23 cellular contexts compared by ENCODE assay signal in genomic region chr4:69092980-69093568, GRCh38. TPM values are rescaled to one million over a fixed set of nuclear protein-coding genes. Genes with fewer than 3 reads are reported as not detected.
"Had no signal": no experiment of that assay in that cellular context is flagged by ENCODE, and none has a peak within 500 bp of the region (broad histone marks: within the 10 kb centered on the region; RNA-seq: fewer than 3 reads in every experiment).

No MANE protein-coding gene starts in this region.

- H3K4me1 Mint-ChIP-seq: activated CD4-positive, alpha-beta T cell treated with anti-CD3 and anti-CD28 coated beads, Interleukin-2, amount 10 ng/mL, durations not matched to agents 7 days and 5 days; brain; natural killer cell; stimulated activated memory B cell treated with anti-CD40 and anti-IgM and Interleukin-4, amounts not matched to agents 10 μg/mL and 1 μg/mL and 100 μg/mL, for 72 hours had no signal

- H3K9me3 Mint-ChIP-seq: activated CD4-positive, alpha-beta T cell treated with anti-CD3 and anti-CD28 coated beads, Interleukin-2, amount 10 ng/mL, durations not matched to agents 7 days and 5 days; activated T-cell treated with anti-CD3 and anti-CD28 coated beads, Interleukin-2, amount 50 U/mL, for 24 hours had no signal

- DNase-seq: activated CD4-positive, alpha-beta T cell treated with anti-CD3 and anti-CD28 coated beads, Interleukin-2, amount 10 ng/mL, durations not matched to agents 7 days and 5 days; activated CD8-positive, alpha-beta T cell treated with anti-CD3 and anti-CD28 coated beads, Interleukin-2, amount 10 ng/mL, durations not matched to agents 7 days and 5 days; activated naive CD4-positive, alpha-beta T cell treated with anti-CD3 and anti-CD28 coated beads for 36 hours; activated T-cell treated with anti-CD3 and anti-CD28 coated beads, Interleukin-2, amount 50 U/mL, for 24 hours; central memory CD4-positive, alpha-beta T cell; heart right ventricle; mesendoderm; natural killer cell; sigmoid colon; spleen; stimulated activated CD4-positive, alpha-beta T cell treated with anti-CD3 and anti-CD28 coated beads, Interleukin-4, amount 100 ng/mL, for 4 hours; T1000; upper lobe of right lung had no signal

- H3K36me3 Mint-ChIP-seq: brain; natural killer cell; stimulated activated memory B cell treated with anti-CD40 and anti-IgM and Interleukin-4, amounts not matched to agents 10 μg/mL and 1 μg/mL and 100 μg/mL, for 72 hours had no signal

- ATAC-seq: activated CD4-positive, CD25-positive, alpha-beta regulatory T cell treated with anti-CD3 and anti-CD28 coated beads, Interleukin-2, amount 50 U/mL, for 24 hours; activated CD8-positive, alpha-beta T cell treated with anti-CD3 and anti-CD28 coated beads, Interleukin-2, amount 10 ng/mL, durations not matched to agents 7 days and 5 days; gastroesophageal sphincter; heart right ventricle; natural killer cell; stimulated activated memory B cell treated with anti-CD40 and anti-IgM and Interleukin-4, amounts not matched to agents 10 μg/mL and 1 μg/mL and 100 μg/mL, for 72 hours; upper lobe of right lung had no signal

- FAIRE-seq: endometrium had no signal

- H3K36me3 ChIP-seq: gastroesophageal sphincter, heart right ventricle, neutrophil, sigmoid colon, spleen, thoracic aorta, upper lobe of right lung had no signal

- H3K4me3 Mint-ChIP-seq: activated CD4-positive, alpha-beta T cell treated with anti-CD3 and anti-CD28 coated beads, Interleukin-2, amount 10 ng/mL, durations not matched to agents 7 days and 5 days; activated CD8-positive, alpha-beta T cell treated with anti-CD3 and anti-CD28 coated beads, Interleukin-2, amount 10 ng/mL, durations not matched to agents 7 days and 5 days; activated naive CD4-positive, alpha-beta T cell treated with anti-CD3 and anti-CD28 coated beads for 36 hours; activated T-cell treated with anti-CD3 and anti-CD28 coated beads, Interleukin-2, amount 50 U/mL, for 24 hours; brain; natural killer cell; stimulated activated memory B cell treated with anti-CD40 and anti-IgM and Interleukin-4, amounts not matched to agents 10 μg/mL and 1 μg/mL and 100 μg/mL, for 72 hours had no signal

- H3K27ac ChIP-seq: coronary artery, gastroesophageal sphincter, heart right ventricle, neutrophil, parathyroid adenoma, sigmoid colon, spleen, thoracic aorta, upper lobe of right lung had no signal

- H3K27me3 ChIP-seq: gastroesophageal sphincter, heart right ventricle, neutrophil, sigmoid colon, spleen, upper lobe of right lung had no signal

- H2AFZ ChIP-seq: parathyroid adenoma had no signal

- H3K27me3 Mint-ChIP-seq: activated CD4-positive, alpha-beta T cell treated with anti-CD3 and anti-CD28 coated beads, Interleukin-2, amount 10 ng/mL, durations not matched to agents 7 days and 5 days; activated T-cell treated with anti-CD3 and anti-CD28 coated beads, Interleukin-2, amount 50 U/mL, for 24 hours; brain; stimulated activated memory B cell treated with anti-CD40 and anti-IgM and Interleukin-4, amounts not matched to agents 10 μg/mL and 1 μg/mL and 100 μg/mL, for 72 hours had no signal

- H3K9me3 ChIP-seq: neutrophil, thoracic aorta, upper lobe of right lung had no signal

- H3K4me3 ChIP-seq: coronary artery, gastroesophageal sphincter, heart right ventricle, sigmoid colon, spleen, thoracic aorta, upper lobe of right lung had no signal

- H3K27ac Mint-ChIP-seq: activated CD4-positive, alpha-beta T cell treated with anti-CD3 and anti-CD28 coated beads, Interleukin-2, amount 10 ng/mL, durations not matched to agents 7 days and 5 days; activated CD8-positive, alpha-beta T cell treated with anti-CD3 and anti-CD28 coated beads, Interleukin-2, amount 10 ng/mL, durations not matched to agents 7 days and 5 days; activated naive CD4-positive, alpha-beta T cell treated with anti-CD3 and anti-CD28 coated beads for 36 hours; activated T-cell treated with anti-CD3 and anti-CD28 coated beads, Interleukin-2, amount 50 U/mL, for 24 hours; brain; natural killer cell; stimulated activated memory B cell treated with anti-CD40 and anti-IgM and Interleukin-4, amounts not matched to agents 10 μg/mL and 1 μg/mL and 100 μg/mL, for 72 hours had no signal

- H3K4me1 ChIP-seq: gastroesophageal sphincter, heart right ventricle, parathyroid adenoma, sigmoid colon, spleen, upper lobe of right lung had no signal

- H3K9ac ChIP-seq: parathyroid adenoma had no signal

- H3K79me2 ChIP-seq: parathyroid adenoma had no signal

RNA-seq across cellular contexts. Expression of gene UGT2B7, which starts 3.2 kb away (rescaled TPM):
- total RNA-seq: activated CD4-positive, alpha-beta T cell treated with anti-CD3 and anti-CD28 coated beads, Interleukin-2, amount 10 ng/mL, durations not matched to agents 7 days and 5 days; activated CD8-positive, alpha-beta T cell treated with anti-CD3 and anti-CD28 coated beads, Interleukin-2, amount 10 ng/mL, durations not matched to agents 7 days and 5 days; activated naive CD4-positive, alpha-beta T cell treated with anti-CD3 and anti-CD28 coated beads for 36 hours; gastroesophageal sphincter; heart right ventricle; natural killer cell; sigmoid colon; spleen; T-helper 1 cell treated with Interleukin-12 subunit alpha and Interleukin-12 subunit beta and Interleukin-4 antibody, amounts not matched to agents 30 ng/mL and 1 ng/mL, for 36 hours; thoracic aorta had no signal
- polyA plus RNA-seq: heart right ventricle, spleen had no signal
